2 cellular contexts compared by ENCODE assay signal in genomic region chrX:77065896-77066295, GRCh38.
"Had no signal": no experiment of that assay in that cellular context is flagged by ENCODE, and none has a peak within 500 bp of the region (broad histone marks: within the 10 kb centered on the region; RNA-seq: fewer than 3 reads in every experiment).

No MANE protein-coding gene starts in this region.

- DNase-seq: GDM1, GF-D8 had no signal
